20 cellular contexts compared by ENCODE assay signal in the genomic region with DNA sequence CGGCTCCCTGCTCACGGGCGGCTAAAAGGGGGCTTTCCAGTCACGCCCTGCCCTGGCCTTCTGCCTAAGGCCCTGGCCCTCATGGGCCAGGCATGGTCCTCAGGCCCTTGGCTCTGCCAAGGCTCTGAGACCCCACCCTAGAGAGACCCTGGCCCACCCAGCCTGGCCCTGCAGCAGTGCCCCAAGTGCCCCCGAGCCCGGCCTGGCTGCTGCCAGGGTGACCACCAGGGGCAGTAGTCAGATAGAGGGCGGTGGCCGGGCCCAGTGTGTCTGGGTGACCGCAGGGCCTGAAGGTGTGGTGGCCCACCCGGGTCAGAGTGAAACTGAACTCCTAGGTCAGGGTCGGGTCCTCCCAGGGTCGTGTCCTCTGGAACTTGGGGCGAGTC. TPM values are rescaled to one million over a fixed set of nuclear protein-coding genes. Genes with fewer than 3 reads are reported as not detected.
DNase-seq lines count a peak whose midpoint lies in the region; ATAC-seq, FAIRE-seq and TF ChIP-seq lines count a peak whose summit lies in the region.
"Had no signal": no experiment of that assay in that cellular context is flagged by ENCODE, and none has a peak within 500 bp of the region (broad histone marks: within the 10 kb centered on the region; RNA-seq: fewer than 3 reads in every experiment).

No MANE protein-coding gene starts in this region.

- H4K20me1 ChIP-seq in PC-3 (ENCODE audit: low read length) (no peaks in the 10 kb centered on the region), endothelial cell of umbilical vein (replicated peaks; ENCODE audit: control insufficient read depth, extremely low read depth, insufficient read depth, low read length) (no peaks in the 10 kb centered on the region)

- H3K4me2 ChIP-seq in PC-3 (ENCODE audit: low read length) (no peak overlapping the region), endothelial cell of umbilical vein (ENCODE audit: insufficient read depth, low read length) (no peak overlapping the region)

- H3F3A ChIP-seq in PC-3 (ENCODE audit: low read length, unreplicated experiment), result no peaks in the 10 kb centered on the region

- H3K9me3 ChIP-seq in PC-3 (ENCODE audit: low read length), result no peaks in the 10 kb centered on the region
- no peaks in the 10 kb centered on the region for H3K9me3 ChIP-seq in endothelial cell of umbilical vein (replicated peaks; ENCODE audit: control insufficient read depth, insufficient read depth, low read length)
- H3K9me3 ChIP-seq: sigmoid colon had no signal

- H3K4me3 Mint-ChIP-seq in activated naive CD4-positive, alpha-beta T cell treated with anti-CD3 and anti-CD28 coated beads for 36 hours, result no peak overlapping the region
- H3K4me3 Mint-ChIP-seq: naive thymus-derived CD8-positive, alpha-beta T cell had no signal

- H3K9ac ChIP-seq in PC-3 (ENCODE audit: low read length), result no peak overlapping the region
- H3K9ac ChIP-seq in endothelial cell of umbilical vein (replicated peaks; ENCODE audit: extremely low read depth, insufficient read depth, low read length), result no peak overlapping the region

- H3K27me3 Mint-ChIP-seq in activated naive CD4-positive, alpha-beta T cell treated with anti-CD3 and anti-CD28 coated beads for 36 hours (ENCODE audit: low read depth), result no peaks in the 10 kb centered on the region
- H3K27me3 Mint-ChIP-seq: naive thymus-derived CD8-positive, alpha-beta T cell had no signal

- no peak for TF ChIP-seq POLR2A in endothelial cell of umbilical vein (IDR thresholded peaks at IDR 0.05; ENCODE audit: low read depth, low read length)

- no peaks in the 10 kb centered on the region for H3K79me2 ChIP-seq in PC-3 (ENCODE audit: low read length)
- H3K79me2 ChIP-seq in endothelial cell of umbilical vein (ENCODE audit: control insufficient read depth, insufficient read depth, low read length), result no peaks in the 10 kb centered on the region

- no peak for DNase-seq in activated naive CD4-positive, alpha-beta T cell treated with anti-CD3 and anti-CD28 coated beads, Interleukin-2, amount 50 U/mL, for 72 hours (ENCODE audit: low spot score in 2 of 2)
- no peak for DNase-seq in activated naive CD4-positive, alpha-beta T cell treated with anti-CD3 and anti-CD28 coated beads for 36 hours
- no peak for DNase-seq in PC-3
- DNase-seq in endothelial cell of umbilical vein (ENCODE audit: low read depth, low spot score), result no peak
- DNase-seq in stimulated activated CD8-positive, alpha-beta memory T cell treated with anti-CD3 and anti-CD28 coated beads, Interleukin-4, amount 100 ng/mL, for 48 hours, result peak; percentile 31
- DNase-seq in DMS79 (lab: John Stamatoyannopoulos, UW), result no peak
- no peak for DNase-seq in stimulated activated CD4-positive, alpha-beta T cell treated with anti-CD3 and anti-CD28 coated beads, Interleukin-2, amount 100 ng/mL, for 24 hours
- DNase-seq in Ammon's horn (ENCODE audit: low spot score), result no peak
- DNase-seq: activated CD4-positive, alpha-beta T cell treated with anti-CD3 and anti-CD28 coated beads, Interleukin-2, amount 50 U/mL, for 4 hours; DMS153; hippocampal formation; naive thymus-derived CD8-positive, alpha-beta T cell; NCI-H1417 treated with DMSO at 0.1 percent for 48 hours; NCI-H446; sigmoid colon; substantia nigra; T-helper 2 cell had no signal

- H3K9me2 ChIP-seq in PC-3 (replicated peaks; ENCODE audit: low read length), result no peaks in the 10 kb centered on the region

- CTCF ChIA-PET in activated naive CD4-positive, alpha-beta T cell treated with anti-CD3 and anti-CD28 coated beads for 36 hours (lab: Charles Lee), result no interaction called here
- CTCF ChIA-PET in PC-3 (lab: Charles Lee) (no interaction called here), endothelial cell of umbilical vein (lab: Charles Lee) (no interaction called here)

- TF ChIP-seq CTCF in PC-3 (conservative IDR thresholded peaks at IDR 0.05; ENCODE audit: low read depth, low read length) (peak; percentile 50), endothelial cell of umbilical vein (IDR thresholded peaks at IDR 0.05; ENCODE audit: extremely low read depth in 1 of 2, insufficient read depth in 1 of 2, low read depth in 1 of 2, low read length in 2 of 2) (peak; percentile 25 to 45)

- no peak for FAIRE-seq in endothelial cell of umbilical vein (lab: Jason Lieb, UNC)
- FAIRE-seq: A204.1, GM12892 had no signal

- peak; percentile 20 to 26 for ATAC-seq in activated naive CD4-positive, alpha-beta T cell treated with anti-CD3 and anti-CD28 coated beads, Interleukin-2, amount 50 U/mL, for 72 hours
- no peak for ATAC-seq in PC-3
- ATAC-seq: naive thymus-derived CD8-positive, alpha-beta T cell had no signal

- H3K27ac ChIP-seq in PC-3 (ENCODE audit: low read length) (no peak overlapping the region), endothelial cell of umbilical vein (ENCODE audit: insufficient read depth, low read depth, low read length) (no peak overlapping the region)
- H3K27ac ChIP-seq: sigmoid colon had no signal

- H3K36me3 Mint-ChIP-seq in activated naive CD4-positive, alpha-beta T cell treated with anti-CD3 and anti-CD28 coated beads, Interleukin-2, amount 50 U/mL, for 72 hours, result no peaks in the 10 kb centered on the region
- no peaks in the 10 kb centered on the region for H3K36me3 Mint-ChIP-seq in activated naive CD4-positive, alpha-beta T cell treated with anti-CD3 and anti-CD28 coated beads for 36 hours (ENCODE audit: low read depth)
- H3K36me3 Mint-ChIP-seq: naive thymus-derived CD8-positive, alpha-beta T cell had no signal

- intact Hi-C loops in activated naive CD4-positive, alpha-beta T cell treated with anti-CD3 and anti-CD28 coated beads for 36 hours (cut with micrococcal nuclease), result no loop called here
- intact Hi-C loops in PC-3 (cut with micrococcal nuclease), result no loop called here
- intact Hi-C loops in endothelial cell of umbilical vein (cut with micrococcal nuclease), result no loop called here

- no peak overlapping the region for H3K27ac Mint-ChIP-seq in activated naive CD4-positive, alpha-beta T cell treated with anti-CD3 and anti-CD28 coated beads, Interleukin-2, amount 50 U/mL, for 72 hours
- H3K27ac Mint-ChIP-seq in activated naive CD4-positive, alpha-beta T cell treated with anti-CD3 and anti-CD28 coated beads for 36 hours, result no peak overlapping the region
- H3K27ac Mint-ChIP-seq: naive thymus-derived CD8-positive, alpha-beta T cell had no signal

- H3K9me3 Mint-ChIP-seq in activated naive CD4-positive, alpha-beta T cell treated with anti-CD3 and anti-CD28 coated beads, Interleukin-2, amount 50 U/mL, for 72 hours, result no peaks in the 10 kb centered on the region
- no peaks in the 10 kb centered on the region for H3K9me3 Mint-ChIP-seq in activated naive CD4-positive, alpha-beta T cell treated with anti-CD3 and anti-CD28 coated beads for 36 hours
- H3K9me3 Mint-ChIP-seq: naive thymus-derived CD8-positive, alpha-beta T cell had no signal

- no peaks in the 10 kb centered on the region for H3K36me3 ChIP-seq in PC-3 (ENCODE audit: low read depth, low read length)
- H3K36me3 ChIP-seq in endothelial cell of umbilical vein (ENCODE audit: control insufficient read depth in 2 of 2, extremely low read depth in 1 of 2, insufficient read depth in 2 of 2, low read length in 2 of 2), result no peaks in the 10 kb centered on the region
- H3K36me3 ChIP-seq: sigmoid colon had no signal

- BruUV-seq in PC-3 (replicated peaks; lab: Mats Ljungman, UMichigan) (no TSS peak), endothelial cell of umbilical vein (replicated peaks; lab: Mats Ljungman, UMichigan) (no TSS peak)

- H3K4me3 ChIP-seq in PC-3 (ENCODE audit: low read length) (no peak overlapping the region), endothelial cell of umbilical vein (replicated peaks in 1 of 3; ENCODE audit: insufficient read depth in 1 of 3, low read depth in 1 of 3, low read length in 3 of 3) (no peak overlapping the region)
- H3K4me3 ChIP-seq: sigmoid colon had no signal

- dilution Hi-C loops in endothelial cell of umbilical vein (cut with MboI; ENCODE audit: extremely low pct_ligation_motif_present, low sequenced_read_pairs), result no loop called here

- no peaks in the 10 kb centered on the region for H3K4me1 ChIP-seq in PC-3 (ENCODE audit: insufficient read depth, low read length)
- no peaks in the 10 kb centered on the region for H3K4me1 ChIP-seq in endothelial cell of umbilical vein (ENCODE audit: control insufficient read depth, extremely low read depth, insufficient read depth, low read length)
- H3K4me1 ChIP-seq: sigmoid colon had no signal

- H3K27me3 ChIP-seq in PC-3 (ENCODE audit: low read length), result no peaks in the 10 kb centered on the region
- H3K27me3 ChIP-seq in endothelial cell of umbilical vein (ENCODE audit: control insufficient read depth in 2 of 2, insufficient read depth in 2 of 2, low read length in 2 of 2), result no peaks in the 10 kb centered on the region
- H3K27me3 ChIP-seq: sigmoid colon had no signal

- H3K4me1 Mint-ChIP-seq in activated naive CD4-positive, alpha-beta T cell treated with anti-CD3 and anti-CD28 coated beads for 36 hours (ENCODE audit: low read depth), result no peaks in the 10 kb centered on the region

- POLR2A ChIA-PET in PC-3 (lab: Charles Lee; ENCODE audit: unreplicated experiment), result no interaction called here
- POLR2A ChIA-PET in endothelial cell of umbilical vein (lab: Charles Lee), result no interaction called here

- H2AFZ ChIP-seq in PC-3 (ENCODE audit: low read length) (no peak overlapping the region), endothelial cell of umbilical vein (ENCODE audit: low read depth, low read length) (no peak overlapping the region)

- H3K9me1 ChIP-seq in endothelial cell of umbilical vein (replicated peaks; ENCODE audit: control insufficient read depth, extremely low read depth, insufficient read depth, low read length), result no peaks in the 10 kb centered on the region

RNA-seq across cellular contexts. Expression of a gene that starts 29.4 kb away (rescaled TPM):
- not detected for total RNA-seq in activated naive CD4-positive, alpha-beta T cell treated with anti-CD3 and anti-CD28 coated beads, Interleukin-2, amount 50 U/mL, for 72 hours
- not detected for total RNA-seq in activated naive CD4-positive, alpha-beta T cell treated with anti-CD3 and anti-CD28 coated beads for 36 hours
- total RNA-seq in PC-3 (2014; rRNA removed) (not detected in 2 replicates), endothelial cell of umbilical vein (9.4 and 11.6 TPM in 2 replicates)
- 9.8 and 10.5 TPM in 2 replicates for polyA plus RNA-seq in endothelial cell of umbilical vein
- 2.9 and 5.7 TPM in 2 replicates for polyA plus RNA-seq in endothelial cell of umbilical vein (2011; cell fraction: cytosol; rRNA removed)
- 36.3 and 42.6 TPM in 2 replicates for polyA plus RNA-seq in endothelial cell of umbilical vein (2011; cell fraction: nucleus; rRNA removed)
- polyA plus RNA-seq in endothelial cell of umbilical vein (2012), result 5.0 and 8.4 TPM in 2 replicates
- polyA minus RNA-seq in endothelial cell of umbilical vein, result 2.0 and 6.2 TPM in 2 replicates
- not detected for polyA minus RNA-seq in endothelial cell of umbilical vein (2011; cell fraction: cytosol; rRNA and poly(A)+ RNA removed)
- polyA minus RNA-seq in endothelial cell of umbilical vein (2011; cell fraction: nucleus; rRNA and poly(A)+ RNA removed), result 3.1 and 4.8 TPM in 2 replicates
- total RNA-seq: left lobe of liver; naive thymus-derived CD8-positive, alpha-beta T cell had no signal
- polyA plus RNA-seq: naive thymus-derived CD8-positive, alpha-beta T cell had no signal

RNA-seq across cellular contexts. Expression of a gene that starts 48.6 kb away (rescaled TPM):
- 10 to 100 TPM; 17.6 to 55.4 TPM for total RNA-seq in activated naive CD4-positive, alpha-beta T cell treated with anti-CD3 and anti-CD28 coated beads, Interleukin-2, amount 50 U/mL, for 72 hours
- 10 to 100 TPM; 26.4 to 31.3 TPM for total RNA-seq in activated naive CD4-positive, alpha-beta T cell treated with anti-CD3 and anti-CD28 coated beads for 36 hours
- total RNA-seq in PC-3 (2014; rRNA removed) (24.6 and 26.8 TPM in 2 replicates), endothelial cell of umbilical vein (128 and 131 TPM in 2 replicates)
- 49.8 and 69.9 TPM in 2 replicates for polyA plus RNA-seq in endothelial cell of umbilical vein
- 28.2 and 45.1 TPM in 2 replicates for polyA plus RNA-seq in endothelial cell of umbilical vein (2011; cell fraction: cytosol; rRNA removed)
- 319 and 381 TPM in 2 replicates for polyA plus RNA-seq in endothelial cell of umbilical vein (2011; cell fraction: nucleus; rRNA removed)
- 56.8 and 68.2 TPM in 2 replicates for polyA plus RNA-seq in endothelial cell of umbilical vein (2012)
- polyA minus RNA-seq in endothelial cell of umbilical vein, result 44.7 and 45.4 TPM in 2 replicates
- 9.1 TPM for polyA minus RNA-seq in endothelial cell of umbilical vein (2011; cell fraction: cytosol; rRNA and poly(A)+ RNA removed)
- polyA minus RNA-seq in endothelial cell of umbilical vein (2011; cell fraction: nucleus; rRNA and poly(A)+ RNA removed), result 46.8 and 55.0 TPM in 2 replicates
